ENCODE assay signal across 13 cellular contexts in genomic region chr16:89993971-89994370, GRCh38. TPM values are rescaled to one million over a fixed set of nuclear protein-coding genes. Genes with fewer than 3 reads are reported as not detected.
DNase-seq lines count a peak whose midpoint lies in the region; ATAC-seq and TF ChIP-seq lines count a peak whose summit lies in the region.
"Had no signal": no experiment of that assay in that cellular context is flagged by ENCODE, and none has a peak within 500 bp of the region (broad histone marks: within the 10 kb centered on the region; RNA-seq: fewer than 3 reads in every experiment).

No MANE protein-coding gene starts in this region.

- H3K4me2 ChIP-seq in SK-N-SH (no peak overlapping the region), hepatocyte (no peak overlapping the region)

- H3K9ac ChIP-seq in SK-N-SH = no peak overlapping the region

- no peak overlapping the region for H3K4me3 ChIP-seq in SK-N-SH (ENCODE audit: low read depth in 2 of 2, low read length in 1 of 2)
- no peak overlapping the region for H3K4me3 ChIP-seq in hepatocyte
- H3K4me3 ChIP-seq in stomach = no peak overlapping the region
- H3K4me3 ChIP-seq: testis had no signal

- H3K9me3 ChIP-seq in SK-N-SH = 0 out of 2 replicates have a peak, but pooled peaks cover 6% of the 10 kb centered on the region
- no peaks in the 10 kb centered on the region for H3K9me3 ChIP-seq in hepatocyte (ENCODE audit: low read depth)
- peaks cover 0 to 17% (median 0%) of the 10 kb centered on the region in 4 donors for H3K9me3 ChIP-seq in stomach
- H3K9me3 ChIP-seq: testis had no signal

- CTCF ChIA-PET in SK-N-SH (lab: Yijun Ruan, JAX) (interaction anchor here (0.7 to 1.4 kb wide), 2 partner anchors 16 to 18 kb away, joined by 3 read pairs; no protein-coding TSS in a partner anchor), RWPE1 (lab: Yijun Ruan, JAX) (no interaction called here)

- H3K79me2 ChIP-seq in SK-N-SH (ENCODE audit: insufficient read depth) = no peaks in the 10 kb centered on the region
- no peaks in the 10 kb centered on the region for H3K79me2 ChIP-seq in hepatocyte

- TF ChIP-seq RAD21 in SK-N-SH (IDR thresholded peaks at IDR 0.05; ENCODE audit: low read length) = no peak

- POLR2A ChIA-PET in SK-N-SH (lab: Yijun Ruan, JAX) = no interaction called here
- POLR2A ChIA-PET in RWPE1 (lab: Yijun Ruan, JAX; ENCODE audit: low non-redundant PET) = no interaction called here

- H3F3A ChIP-seq in SK-N-SH (replicated peaks; ENCODE audit: insufficient read depth) = peaks cover 74% of the 10 kb centered on the region

- 81% methylated on average over 6 of the region's 7 CpGs for WGBS in SK-N-SH (ENCODE audit: low lambda C conversion rate)
- WGBS in hepatocyte (ENCODE audit: low lambda C conversion rate, missing lambda C conversion rate) = 89% methylated on average over 7 of the region's 7 CpGs
- WGBS in stomach, 5 donors = 82 to 91% (median 87%) methylated on average over 7 of the region's 7 CpGs

- H3K4me1 ChIP-seq in SK-N-SH (ENCODE audit: control insufficient read depth in 1 of 2, insufficient read depth in 2 of 2, low read depth in 1 of 2, low read length in 1 of 2) (peaks cover 0 to 4% of the 10 kb centered on the region in 2 experiments; a peak in 1 of 4 replicates), hepatocyte (ENCODE audit: insufficient read depth) (no peaks in the 10 kb centered on the region), stomach (peaks cover 0 to 6% (median 0%) of the 10 kb centered on the region in 4 donors)

- intact Hi-C loops in stomach (cut with DNase I; ENCODE audit: low total_unique reads) = no loop called here

- peak overlapping the region; percentile 58 to 66; a peak in 3 of 4 replicates for H3K27ac ChIP-seq in SK-N-SH (ENCODE audit: low read depth in 2 of 2, low read length in 1 of 2)
- H3K27ac ChIP-seq in RWPE1 = peak overlapping the region; percentile 92
- peak overlapping the region; percentile 93 for H3K27ac ChIP-seq in hepatocyte
- H3K27ac ChIP-seq in stomach = peak overlapping the region in 4 of 5 donors; percentile 74 to 81 (median 79)

- peaks cover 21% of the 10 kb centered on the region for H4K20me1 ChIP-seq in SK-N-SH (ENCODE audit: insufficient read depth)
- H4K20me1 ChIP-seq in hepatocyte (ENCODE audit: insufficient read depth, poor library complexity, severe bottlenecking) = no peaks in the 10 kb centered on the region

- H3K9me2 ChIP-seq in SK-N-SH (no peaks in the 10 kb centered on the region), hepatocyte (replicated peaks; ENCODE audit: insufficient read depth) (no peaks in the 10 kb centered on the region)

- ATAC-seq in SK-N-SH treated with all-trans-retinoic acid at 6 μM for 48 hours (no peak), HG02610 (IDR thresholded peaks at IDR 0.05; ENCODE audit: unreplicated experiment) (no peak)

- H2AFZ ChIP-seq in SK-N-SH (ENCODE audit: low read depth) = no peak overlapping the region
- H2AFZ ChIP-seq in hepatocyte = no peak overlapping the region

- TF ChIP-seq EP300 in SK-N-SH (IDR thresholded peaks at IDR 0.05; ENCODE audit: borderline replicate concordance in 1 of 2, low read depth in 1 of 2, low read length in 1 of 2) (no peak), stomach (IDR thresholded peaks at IDR 0.05) (no peak)

- no peaks in the 10 kb centered on the region for H3K27me3 ChIP-seq in SK-N-SH (ENCODE audit: insufficient read depth)
- no peaks in the 10 kb centered on the region for H3K27me3 ChIP-seq in hepatocyte
- no peaks in the 10 kb centered on the region for H3K27me3 ChIP-seq in stomach
- H3K27me3 ChIP-seq: testis had no signal

- no peak for DNase-seq in SK-N-SH
- no peak for DNase-seq in RWPE1 (ENCODE audit: low spot score)
- no peak for DNase-seq in hepatocyte (ENCODE audit: low spot score)
- DNase-seq in stomach = no peak
- DNase-seq in GF-D8 (lab: John Stamatoyannopoulos, UW) = no peak
- DNase-seq in hypothalamus (lab: John Stamatoyannopoulos, UW) = no peak
- DNase-seq: activated gamma-delta T cell; DMS79 treated with DMSO at 0.1 percent for 48 hours; effector CD8-positive, alpha-beta T cell; stimulated activated CD4-positive, alpha-beta T cell treated with anti-CD3 and anti-CD28 coated beads, Interleukin-2, amount 100 ng/mL, for 24 hours had no signal

- H3K36me3 ChIP-seq in SK-N-SH (replicated peaks in 1 of 2; ENCODE audit: control insufficient read depth in 1 of 2, insufficient read depth in 2 of 2, low read length in 1 of 2) (peaks cover 46 to 54% of the 10 kb centered on the region in 2 experiments), hepatocyte (replicated peaks; ENCODE audit: insufficient read depth, low read depth) (no peaks in the 10 kb centered on the region), stomach (peaks cover 23 to 92% (median 65%) of the 10 kb centered on the region in 4 donors)

- no peak for TF ChIP-seq POLR2A in stomach (IDR thresholded peaks at IDR 0.05)

- TF ChIP-seq CTCF in SK-N-SH (IDR thresholded peaks at IDR 0.05) = no peak
- TF ChIP-seq CTCF in RWPE1 (conservative IDR thresholded peaks at IDR 0.05; ENCODE audit: low read depth) = no peak
- TF ChIP-seq CTCF in hepatocyte (IDR thresholded peaks at IDR 0.05; ENCODE audit: poor library complexity) = no peak
- TF ChIP-seq CTCF in stomach (IDR thresholded peaks at IDR 0.05) = no peak

TF ChIP-seq in SK-N-SH, 30 proteins besides CTCF, POLR2A, EP300 and RAD21 (continues in another document):
- TF ChIP-seq ELF1 (IDR thresholded peaks at IDR 0.05) (no peak), MXI1 (IDR thresholded peaks at IDR 0.05; ENCODE audit: low read depth, low read length) (no peak), IRF3 (IDR thresholded peaks at IDR 0.05; ENCODE audit: low read depth, low read length) (no peak)

TF ChIP-seq in SK-N-SH treated with all-trans-retinoic acid at 6 μM for 48 hours, 23 proteins besides CTCF, POLR2A, EP300 and RAD21 (continues in another document):
- TF ChIP-seq POU6F1 (CRISPR knock-in tag; IDR thresholded peaks at IDR 0.05; ENCODE audit: borderline replicate concordance, low read depth) = no peak
- TF ChIP-seq ZNF565 (CRISPR knock-in tag; conservative IDR thresholded peaks at IDR 0.05; ENCODE audit: low read depth) = no peak
- TF ChIP-seq ZNF70 (CRISPR knock-in tag; IDR thresholded peaks at IDR 0.05) = no peak
- no peak for TF ChIP-seq PPARA (CRISPR knock-in tag; IDR thresholded peaks at IDR 0.05; ENCODE audit: borderline replicate concordance)
- no peak for TF ChIP-seq CSRNP3 (CRISPR knock-in tag; IDR thresholded peaks at IDR 0.05)
- no peak for TF ChIP-seq GLIS3 (CRISPR knock-in tag; IDR thresholded peaks at IDR 0.05)
- TF ChIP-seq ZC3H10 (CRISPR knock-in tag; IDR thresholded peaks at IDR 0.05) = no peak
- no peak for TF ChIP-seq ZFP30 (CRISPR knock-in tag; IDR thresholded peaks at IDR 0.05)
- no peak for TF ChIP-seq BACH2 (CRISPR knock-in tag; IDR thresholded peaks at IDR 0.05; ENCODE audit: borderline replicate concordance)
- TF ChIP-seq SNAI2 (CRISPR knock-in tag; IDR thresholded peaks at IDR 0.05) = no peak
- no peak for TF ChIP-seq CSDC2 (CRISPR knock-in tag; IDR thresholded peaks at IDR 0.05)
- TF ChIP-seq TOX (CRISPR knock-in tag; IDR thresholded peaks at IDR 0.05; ENCODE audit: borderline replicate concordance) = no peak
- TF ChIP-seq ZFP3 (CRISPR knock-in tag; IDR thresholded peaks at IDR 0.05) = no peak

RNA-seq across cellular contexts. Expression of gene DBNDD1, which starts 25.3 kb away (rescaled TPM):
- polyA plus RNA-seq in SK-N-SH (2012; rRNA removed) (23.5 and 27.9 TPM in 2 replicates), hepatocyte (18.2 and 21.0 TPM in 2 replicates), stomach (1 to 10 TPM; 5.8 to 9.9 (median 7.3) TPM)
- 13.3 and 20.7 TPM in 2 replicates for polyA plus RNA-seq in SK-N-SH (2012; cell fraction: cytosol; rRNA removed)
- 15.3 and 19.4 TPM in 2 replicates for polyA plus RNA-seq in SK-N-SH (2012; cell fraction: nucleus; rRNA removed)
- total RNA-seq in hepatocyte (5.5 and 8.5 TPM in 2 replicates), stomach (10 to 100 TPM in 2 of 5 donors, 1 to 10 TPM in 1, under 1 TPM in 1, not detected in 1; 0.73 to 37.1 (median 15.1) TPM)

RNA-seq across cellular contexts. Expression of gene DEF8, which starts 45.4 kb away (rescaled TPM):
- polyA plus RNA-seq in SK-N-SH (2012; rRNA removed) (112 and 119 TPM in 2 replicates), hepatocyte (64.2 and 74.7 TPM in 2 replicates), stomach (10 to 100 TPM; 52.5 to 74.6 (median 61.9) TPM)
- polyA plus RNA-seq in SK-N-SH (2012; cell fraction: cytosol; rRNA removed) = 64.2 and 86.4 TPM in 2 replicates
- polyA plus RNA-seq in SK-N-SH (2012; cell fraction: nucleus; rRNA removed) = 254 and 369 TPM in 2 replicates
- total RNA-seq in hepatocyte (61.7 and 69.1 TPM in 2 replicates), stomach (100 to 1,000 TPM in 1 of 5 donors, 10 to 100 TPM in 4; 26.4 to 329 (median 56.1) TPM)
